20 cellular contexts compared by ENCODE assay signal in genomic region chr1:25867210-25867991, GRCh38. TPM values are rescaled to one million over a fixed set of nuclear protein-coding genes. Genes with fewer than 3 reads are reported as not detected.
A peak's percentile ranks its signal among the peaks of the same experiment; 100 is the strongest.
DNase-seq lines count a peak whose midpoint lies in the region; ATAC-seq, FAIRE-seq and TF ChIP-seq lines count a peak whose summit lies in the region.
"Had no signal": no experiment of that assay in that cellular context is flagged by ENCODE, and none has a peak within 500 bp of the region (broad histone marks: within the 10 kb centered on the region; RNA-seq: fewer than 3 reads in every experiment).

No MANE protein-coding gene starts in this region.

- 46 to 54% methylated on average over 6 to 7 of the region's 9 CpGs for WGBS in esophagus squamous epithelium, 2 donors

- no peak for TF ChIP-seq CTCF in esophagus squamous epithelium (IDR thresholded peaks at IDR 0.05)
- TF ChIP-seq CTCF in lower lobe of right lung (IDR thresholded peaks at IDR 0.05) = no peak
- no peak for TF ChIP-seq CTCF in upper lobe of right lung (IDR thresholded peaks at IDR 0.05)

- H3K36me3 ChIP-seq in esophagus squamous epithelium (peaks cover 0 to 33% (median 4%) of the 10 kb centered on the region in 3 donors), lower lobe of right lung (peaks cover 10% of the 10 kb centered on the region), upper lobe of right lung (no peaks in the 10 kb centered on the region)

- ATAC-seq in lower lobe of right lung = peak; percentile 48 to 80
- peak; percentile 40 for ATAC-seq in upper lobe of right lung

- DNase-seq in NCI-H82 (lab: John Stamatoyannopoulos, UW) (peak; percentile 62), NCI-H82 treated with DMSO at 0.1 percent for 48 hours (lab: John Stamatoyannopoulos, UW; ENCODE audit: unreplicated experiment) (no peak), esophagus squamous epithelium (lab: John Stamatoyannopoulos, UW) (no peak), lower lobe of right lung (no peak), upper lobe of right lung (no peak), frontal cortex (ENCODE audit: low spot score in 2 of 2) (no peak), pons (ENCODE audit: low spot score) (no peak), hypothalamus (lab: John Stamatoyannopoulos, UW) (no peak)
- DNase-seq: activated CD4-positive, CD25-positive, alpha-beta regulatory T cell treated with anti-CD3 and anti-CD28 coated beads, Interleukin-2, amount 50 U/mL, for 72 hours; activated gamma-delta T cell treated with Interleukin-2 at 50 U/mL for 16 hours; anterior cingulate cortex; DND-41; NCI-H1105 treated with DMSO at 0.1 percent for 48 hours; NCI-H2171 treated with DMSO at 0.1 percent for 48 hours; NK-92 treated with Interleukin-12 subunit alpha and Interleukin-12 subunit beta, amount 100 ng/mL, for 24 hours; SHP77 treated with DMSO at 0.1 percent for 48 hours; T-helper 2 cell had no signal

- intact Hi-C loops in esophagus squamous epithelium (cut with DNase I) = no loop called here
- intact Hi-C loops in lower lobe of right lung (cut with DNase I) = no loop called here
- intact Hi-C loops in upper lobe of right lung (cut with DNase I) = no loop called here

- H3K27me3 ChIP-seq in esophagus squamous epithelium = no peaks in the 10 kb centered on the region
- H3K27me3 ChIP-seq in lower lobe of right lung (ENCODE audit: low read depth) = no peaks in the 10 kb centered on the region
- no peaks in the 10 kb centered on the region for H3K27me3 ChIP-seq in upper lobe of right lung

- no peaks in the 10 kb centered on the region for H3K9me3 ChIP-seq in esophagus squamous epithelium
- H3K9me3 ChIP-seq in lower lobe of right lung = no peaks in the 10 kb centered on the region
- no peaks in the 10 kb centered on the region for H3K9me3 ChIP-seq in upper lobe of right lung

- FAIRE-seq in frontal cortex (lab: Jason Lieb, UNC) = no peak
- FAIRE-seq: endothelial cell of umbilical vein had no signal

- peaks cover 27 to 68% (median 31%) of the 10 kb centered on the region in 3 donors for H3K4me1 ChIP-seq in esophagus squamous epithelium
- H3K4me1 ChIP-seq in lower lobe of right lung = peaks cover 17% of the 10 kb centered on the region
- H3K4me1 ChIP-seq in upper lobe of right lung = peaks cover 16% of the 10 kb centered on the region

- peak overlapping the region in 3 of 4 donors; percentile 12 to 52 (median 19) for H3K27ac ChIP-seq in esophagus squamous epithelium
- H3K27ac ChIP-seq in lower lobe of right lung = peak overlapping the region; percentile 53
- no peak overlapping the region for H3K27ac ChIP-seq in upper lobe of right lung
- H3K27ac ChIP-seq: HL-60, KMS-11 had no signal

- TF ChIP-seq POLR2A in esophagus squamous epithelium (IDR thresholded peaks at IDR 0.05) = no peak

- H3K4me3 ChIP-seq in esophagus squamous epithelium (no peak overlapping the region), lower lobe of right lung (no peak overlapping the region), upper lobe of right lung (no peak overlapping the region)

RNA-seq across cellular contexts. Expression of gene PAQR7, which starts 8.1 kb away (rescaled TPM):
- total RNA-seq in esophagus squamous epithelium (10 to 100 TPM in 3 of 4 donors, 1 to 10 TPM in 1; 6.6 to 18.3 (median 12.1) TPM), lower lobe of right lung (9.3 TPM), upper lobe of right lung (10.8 TPM), frontal cortex (8.6 TPM)

RNA-seq across cellular contexts. Expression of gene AUNIP, which starts 8.1 kb away (rescaled TPM):
- total RNA-seq in esophagus squamous epithelium = 1 to 10 TPM; 1.3 to 5.4 (median 2.5) TPM
- not detected for total RNA-seq in lower lobe of right lung
- not detected for total RNA-seq in upper lobe of right lung
- 0.82 TPM for total RNA-seq in frontal cortex

RNA-seq across cellular contexts. Expression of gene STMN1, which starts 38.8 kb away (rescaled TPM):
- total RNA-seq in esophagus squamous epithelium (10 to 100 TPM; 29.6 to 65.5 (median 42.7) TPM), lower lobe of right lung (56.6 TPM), upper lobe of right lung (42.5 TPM), frontal cortex (1,181 TPM)

RNA-seq across cellular contexts. Expression of gene MTFR1L, which starts 47.6 kb away (rescaled TPM):
- 10 to 100 TPM; 24.4 to 53.8 (median 28.3) TPM for total RNA-seq in esophagus squamous epithelium
- 51.1 TPM for total RNA-seq in lower lobe of right lung
- total RNA-seq in upper lobe of right lung = 46.0 TPM
- total RNA-seq in frontal cortex = 33.0 TPM

Comparison
In these comparisons a context has a peak if more than half of its experiments do, and no peak if none do; other contexts are left out.
1. RNA of gene STMN1, which starts 38.8 kb away (total RNA-seq): 1,181 TPM in frontal cortex (single experiment); 56.6 TPM in lower lobe of right lung (single experiment), 29.6 to 65.5 TPM in esophagus squamous epithelium and 42.5 TPM in upper lobe of right lung (single experiment); every median in the first group is over 10 times any median in the second.